ENCODE assay signal across 1 cellular context in the genomic region with DNA sequence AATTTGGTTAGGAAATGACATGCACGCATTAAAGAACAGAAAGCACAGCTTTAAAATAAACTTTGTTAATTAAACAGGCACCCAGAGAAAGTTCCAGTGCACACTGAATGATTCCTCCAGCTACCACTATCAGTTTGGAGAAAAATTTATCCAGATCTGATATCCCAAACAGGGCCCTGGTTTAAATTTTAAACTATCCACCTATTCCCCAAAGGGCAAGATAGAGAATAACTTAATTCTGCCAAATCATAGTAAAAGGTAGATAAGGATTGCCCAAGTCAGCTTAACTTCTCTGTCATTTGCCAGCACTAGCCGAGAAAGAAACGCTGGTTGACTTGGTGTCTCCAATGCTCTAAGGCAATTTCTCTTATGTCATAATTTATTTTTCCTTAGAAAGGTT.
TF ChIP-seq lines count a peak whose summit lies in the region.

No MANE protein-coding gene starts in this region.

TF ChIP-seq in HepG2, 621 proteins besides CTCF, POLR2A, EP300 and RAD21 (continued from another document):
- no peak for TF ChIP-seq ZNF276 (CRISPR knock-in tag; IDR thresholded peaks at IDR 0.05; ENCODE audit: low read depth)
- no peak for TF ChIP-seq NONO (IDR thresholded peaks at IDR 0.05)
- no peak for TF ChIP-seq NONO (CRISPR knock-in tag; conservative IDR thresholded peaks at IDR 0.05)
- no peak for TF ChIP-seq CSRNP1 (CRISPR knock-in tag; IDR thresholded peaks at IDR 0.05)
- TF ChIP-seq GPN1 (CRISPR knock-in tag; IDR thresholded peaks at IDR 0.05; ENCODE audit: borderline replicate concordance): no peak
- TF ChIP-seq, protein P1, sequence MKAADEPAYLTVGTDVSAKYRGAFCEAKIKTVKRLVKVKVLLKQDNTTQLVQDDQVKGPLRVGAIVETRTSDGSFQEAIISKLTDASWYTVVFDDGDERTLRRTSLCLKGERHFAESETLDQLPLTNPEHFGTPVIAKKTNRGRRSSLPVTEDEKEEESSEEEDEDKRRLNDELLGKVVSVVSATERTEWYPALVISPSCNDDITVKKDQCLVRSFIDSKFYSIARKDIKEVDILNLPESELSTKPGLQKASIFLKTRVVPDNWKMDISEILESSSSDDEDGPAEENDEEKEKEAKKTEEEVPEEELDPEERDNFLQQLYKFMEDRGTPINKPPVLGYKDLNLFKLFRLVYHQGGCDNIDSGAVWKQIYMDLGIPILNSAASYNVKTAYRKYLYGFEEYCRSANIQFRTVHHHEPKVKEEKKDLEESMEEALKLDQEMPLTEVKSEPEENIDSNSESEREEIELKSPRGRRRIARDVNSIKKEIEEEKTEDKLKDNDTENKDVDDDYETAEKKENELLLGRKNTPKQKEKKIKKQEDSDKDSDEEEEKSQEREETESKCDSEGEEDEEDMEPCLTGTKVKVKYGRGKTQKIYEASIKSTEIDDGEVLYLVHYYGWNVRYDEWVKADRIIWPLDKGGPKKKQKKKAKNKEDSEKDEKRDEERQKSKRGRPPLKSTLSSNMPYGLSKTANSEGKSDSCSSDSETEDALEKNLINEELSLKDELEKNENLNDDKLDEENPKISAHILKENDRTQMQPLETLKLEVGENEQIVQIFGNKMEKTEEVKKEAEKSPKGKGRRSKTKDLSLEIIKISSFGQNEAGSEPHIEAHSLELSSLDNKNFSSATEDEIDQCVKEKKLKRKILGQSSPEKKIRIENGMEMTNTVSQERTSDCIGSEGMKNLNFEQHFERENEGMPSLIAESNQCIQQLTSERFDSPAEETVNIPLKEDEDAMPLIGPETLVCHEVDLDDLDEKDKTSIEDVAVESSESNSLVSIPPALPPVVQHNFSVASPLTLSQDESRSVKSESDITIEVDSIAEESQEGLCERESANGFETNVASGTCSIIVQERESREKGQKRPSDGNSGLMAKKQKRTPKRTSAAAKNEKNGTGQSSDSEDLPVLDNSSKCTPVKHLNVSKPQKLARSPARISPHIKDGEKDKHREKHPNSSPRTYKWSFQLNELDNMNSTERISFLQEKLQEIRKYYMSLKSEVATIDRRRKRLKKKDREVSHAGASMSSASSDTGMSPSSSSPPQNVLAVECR (CRISPR knock-in tag; IDR thresholded peaks at IDR 0.05; ENCODE audit: borderline replicate concordance): no peak
- no peak for TF ChIP-seq NBN (conservative IDR thresholded peaks at IDR 0.05)
- TF ChIP-seq, protein P2, sequence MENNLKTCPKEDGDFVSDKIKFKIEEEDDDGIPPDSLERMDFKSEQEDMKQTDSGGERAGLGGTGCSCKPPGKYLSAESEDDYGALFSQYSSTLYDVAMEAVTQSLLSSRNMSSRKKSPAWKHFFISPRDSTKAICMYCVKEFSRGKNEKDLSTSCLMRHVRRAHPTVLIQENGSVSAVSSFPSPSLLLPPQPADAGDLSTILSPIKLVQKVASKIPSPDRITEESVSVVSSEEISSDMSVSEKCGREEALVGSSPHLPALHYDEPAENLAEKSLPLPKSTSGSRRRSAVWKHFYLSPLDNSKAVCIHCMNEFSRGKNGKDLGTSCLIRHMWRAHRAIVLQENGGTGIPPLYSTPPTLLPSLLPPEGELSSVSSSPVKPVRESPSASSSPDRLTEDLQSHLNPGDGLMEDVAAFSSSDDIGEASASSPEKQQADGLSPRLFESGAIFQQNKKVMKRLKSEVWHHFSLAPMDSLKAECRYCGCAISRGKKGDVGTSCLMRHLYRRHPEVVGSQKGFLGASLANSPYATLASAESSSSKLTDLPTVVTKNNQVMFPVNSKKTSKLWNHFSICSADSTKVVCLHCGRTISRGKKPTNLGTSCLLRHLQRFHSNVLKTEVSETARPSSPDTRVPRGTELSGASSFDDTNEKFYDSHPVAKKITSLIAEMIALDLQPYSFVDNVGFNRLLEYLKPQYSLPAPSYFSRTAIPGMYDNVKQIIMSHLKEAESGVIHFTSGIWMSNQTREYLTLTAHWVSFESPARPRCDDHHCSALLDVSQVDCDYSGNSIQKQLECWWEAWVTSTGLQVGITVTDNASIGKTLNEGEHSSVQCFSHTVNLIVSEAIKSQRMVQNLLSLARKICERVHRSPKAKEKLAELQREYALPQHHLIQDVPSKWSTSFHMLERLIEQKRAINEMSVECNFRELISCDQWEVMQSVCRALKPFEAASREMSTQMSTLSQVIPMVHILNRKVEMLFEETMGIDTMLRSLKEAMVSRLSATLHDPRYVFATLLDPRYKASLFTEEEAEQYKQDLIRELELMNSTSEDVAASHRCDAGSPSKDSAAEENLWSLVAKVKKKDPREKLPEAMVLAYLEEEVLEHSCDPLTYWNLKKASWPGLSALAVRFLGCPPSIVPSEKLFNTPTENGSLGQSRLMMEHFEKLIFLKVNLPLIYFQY (CRISPR knock-in tag; IDR thresholded peaks at IDR 0.05; ENCODE audit: borderline replicate concordance): no peak
- TF ChIP-seq SAFB2 (CRISPR knock-in tag; IDR thresholded peaks at IDR 0.05; ENCODE audit: borderline replicate concordance, low read depth): no peak
- TF ChIP-seq ZNF296 (CRISPR knock-in tag; conservative IDR thresholded peaks at IDR 0.05): no peak
- TF ChIP-seq SYNCRIP (IDR thresholded peaks at IDR 0.05; ENCODE audit: insufficient read depth, low read depth, low read length): no peak
- TF ChIP-seq, protein P3, sequence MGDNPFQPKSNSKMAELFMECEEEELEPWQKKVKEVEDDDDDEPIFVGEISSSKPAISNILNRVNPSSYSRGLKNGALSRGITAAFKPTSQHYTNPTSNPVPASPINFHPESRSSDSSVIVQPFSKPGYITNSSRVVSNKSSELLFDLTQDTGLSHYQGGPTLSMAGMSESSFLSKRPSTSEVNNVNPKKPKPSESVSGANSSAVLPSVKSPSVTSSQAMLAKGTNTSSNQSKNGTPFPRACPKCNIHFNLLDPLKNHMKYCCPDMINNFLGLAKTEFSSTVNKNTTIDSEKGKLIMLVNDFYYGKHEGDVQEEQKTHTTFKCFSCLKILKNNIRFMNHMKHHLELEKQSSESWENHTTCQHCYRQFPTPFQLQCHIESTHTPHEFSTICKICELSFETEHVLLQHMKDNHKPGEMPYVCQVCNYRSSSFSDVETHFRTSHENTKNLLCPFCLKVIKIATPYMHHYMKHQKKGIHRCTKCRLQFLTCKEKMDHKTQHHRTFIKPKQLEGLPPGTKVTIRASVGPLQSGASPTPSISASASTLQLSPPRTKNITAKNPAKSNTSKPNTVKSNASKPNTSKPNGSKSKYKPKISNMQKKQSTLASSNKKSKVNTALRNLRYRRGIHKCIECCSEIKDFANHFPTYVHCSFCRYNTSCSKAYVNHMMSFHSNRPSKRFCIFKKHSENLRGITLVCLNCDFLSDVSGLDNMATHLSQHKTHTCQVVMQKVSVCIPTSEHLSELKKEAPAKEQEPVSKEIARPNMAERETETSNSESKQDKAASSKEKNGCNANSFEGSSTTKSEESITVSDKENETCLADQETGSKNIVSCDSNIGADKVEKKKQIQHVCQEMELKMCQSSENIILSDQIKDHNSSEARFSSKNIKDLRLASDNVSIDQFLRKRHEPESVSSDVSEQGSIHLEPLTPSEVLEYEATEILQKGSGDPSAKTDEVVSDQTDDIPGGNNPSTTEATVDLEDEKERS (CRISPR knock-in tag; IDR thresholded peaks at IDR 0.05): no peak
- no peak for TF ChIP-seq HNRNPUL1 (IDR thresholded peaks at IDR 0.05; ENCODE audit: low read depth, low read length)
- TF ChIP-seq RARA (CRISPR knock-in tag; IDR thresholded peaks at IDR 0.05): no peak
